1 cellular context compared by ENCODE assay signal in the genomic region with DNA sequence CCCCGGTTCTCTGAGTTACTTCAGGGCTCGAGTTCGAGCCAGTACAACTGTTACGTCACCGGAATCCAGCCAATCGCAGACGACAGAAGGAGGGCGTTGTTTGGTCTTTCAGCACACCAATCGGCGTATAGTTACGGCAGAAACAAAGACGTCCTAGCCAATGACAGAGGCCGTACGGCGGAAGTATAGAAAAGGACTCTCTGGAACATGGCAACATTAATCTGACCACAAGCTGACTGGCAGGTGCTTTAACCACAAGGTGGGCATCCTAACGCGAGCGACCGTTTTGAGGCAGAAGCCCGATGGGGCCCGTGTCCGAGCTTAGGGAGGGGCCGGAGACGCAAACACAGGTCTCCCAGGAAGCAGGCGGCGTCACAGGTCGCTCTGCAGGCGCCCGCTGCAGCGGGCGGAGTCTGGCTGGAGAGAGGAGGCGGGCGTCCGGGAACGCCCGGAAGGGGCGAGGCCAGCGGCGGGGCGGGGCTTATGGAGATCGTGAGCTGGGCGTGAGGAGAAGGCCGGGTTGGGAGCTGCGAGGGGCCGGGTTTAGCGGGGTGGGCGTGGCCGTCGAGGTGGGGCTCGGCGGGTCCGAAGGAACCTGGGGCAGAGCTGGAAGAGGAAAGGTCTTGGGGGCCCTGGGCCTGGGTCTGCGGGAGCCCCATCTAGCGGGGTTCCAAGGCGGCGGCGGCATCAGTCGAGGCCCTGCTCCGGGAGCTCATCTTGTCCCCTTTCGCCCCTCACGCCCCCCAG.
TF ChIP-seq lines count a peak whose summit lies in the region.

Gene MOSPD3 (plus strand): TSS at position 558 of the 747 bp plus-strand sequence. CDS start 252 bp downstream, outside the sequence.

TF ChIP-seq in HepG2, 621 proteins besides CTCF, POLR2A, EP300 and RAD21 (continued from another document):
- TF ChIP-seq ZNF687 (CRISPR knock-in tag; IDR thresholded peaks at IDR 0.05) (peak; percentile 58), CEBPB (IDR thresholded peaks at IDR 0.05; ENCODE audit: borderline replicate concordance, low read depth, low read length) (peak; percentile 88), SRSF9 (IDR thresholded peaks at IDR 0.05; ENCODE audit: borderline replicate concordance, insufficient read depth, low read depth, low read length, poor library complexity, severe bottlenecking) (no peak), CBX2 (IDR thresholded peaks at IDR 0.05; ENCODE audit: low read depth, low read length) (no peak), CBX2 (CRISPR knock-in tag; IDR thresholded peaks at IDR 0.05; ENCODE audit: low read depth) (no peak), GMEB1 (CRISPR knock-in tag; IDR thresholded peaks at IDR 0.05; ENCODE audit: borderline replicate concordance) (peak; percentile 66; the same call in 1 of the 2 replicates), CREM (IDR thresholded peaks at IDR 0.05) (peak; percentile 80), CREM (CRISPR knock-in tag; IDR thresholded peaks at IDR 0.05) (no peak), THAP11 (CRISPR knock-in tag; IDR thresholded peaks at IDR 0.05) (peak; percentile 64), ZSCAN31 (CRISPR knock-in tag; IDR thresholded peaks at IDR 0.05; ENCODE audit: low read depth) (no peak; the same call in 1 of the 2 replicates)
- TF ChIP-seq, protein P1, sequence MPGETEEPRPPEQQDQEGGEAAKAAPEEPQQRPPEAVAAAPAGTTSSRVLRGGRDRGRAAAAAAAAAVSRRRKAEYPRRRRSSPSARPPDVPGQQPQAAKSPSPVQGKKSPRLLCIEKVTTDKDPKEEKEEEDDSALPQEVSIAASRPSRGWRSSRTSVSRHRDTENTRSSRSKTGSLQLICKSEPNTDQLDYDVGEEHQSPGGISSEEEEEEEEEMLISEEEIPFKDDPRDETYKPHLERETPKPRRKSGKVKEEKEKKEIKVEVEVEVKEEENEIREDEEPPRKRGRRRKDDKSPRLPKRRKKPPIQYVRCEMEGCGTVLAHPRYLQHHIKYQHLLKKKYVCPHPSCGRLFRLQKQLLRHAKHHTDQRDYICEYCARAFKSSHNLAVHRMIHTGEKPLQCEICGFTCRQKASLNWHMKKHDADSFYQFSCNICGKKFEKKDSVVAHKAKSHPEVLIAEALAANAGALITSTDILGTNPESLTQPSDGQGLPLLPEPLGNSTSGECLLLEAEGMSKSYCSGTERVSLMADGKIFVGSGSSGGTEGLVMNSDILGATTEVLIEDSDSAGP (CRISPR knock-in tag; IDR thresholded peaks at IDR 0.05; ENCODE audit: borderline replicate concordance) = peak; percentile 59; the same call in 1 of the 2 replicates
